Comparison of ENCODE assay signal across 1 cellular context in genomic region chr3:105845488-105845887, GRCh38.
TF ChIP-seq lines count a peak whose summit lies in the region.

No MANE protein-coding gene starts in this region.

TF ChIP-seq in GM12878, 131 proteins besides CTCF, POLR2A, EP300 and RAD21:
- TF ChIP-seq NFXL1 (IDR thresholded peaks at IDR 0.05; ENCODE audit: borderline replicate concordance), result no peak
- no peak for TF ChIP-seq PRDM15 (CRISPR knock-in tag; IDR thresholded peaks at IDR 0.05)
- no peak for TF ChIP-seq CREB1 (IDR thresholded peaks at IDR 0.05; ENCODE audit: low read depth)
- no peak for TF ChIP-seq KAT2A (conservative IDR thresholded peaks at IDR 0.05; ENCODE audit: control insufficient read depth, low read depth, low read length)
- TF ChIP-seq MLLT1 (IDR thresholded peaks at IDR 0.05), result no peak
- TF ChIP-seq RELA (IDR thresholded peaks at IDR 0.05; ENCODE audit: borderline replicate concordance, partially characterized antibody), result no peak
- TF ChIP-seq RB1 (IDR thresholded peaks at IDR 0.05; ENCODE audit: borderline replicate concordance), result no peak
- TF ChIP-seq ZNF592 (IDR thresholded peaks at IDR 0.05), result no peak
- TF ChIP-seq MTA3 (IDR thresholded peaks at IDR 0.05; ENCODE audit: borderline replicate concordance, low read length), result no peak
- no peak for TF ChIP-seq ESRRA (IDR thresholded peaks at IDR 0.05; ENCODE audit: low read length)
- no peak for TF ChIP-seq POLR2AphosphoS2 (IDR thresholded peaks at IDR 0.05; ENCODE audit: low read depth, low read length)
- TF ChIP-seq JUND (IDR thresholded peaks at IDR 0.05; ENCODE audit: low read depth, low read length), result no peak
- TF ChIP-seq ZNF217 (IDR thresholded peaks at IDR 0.05), result no peak
- no peak for TF ChIP-seq LARP7 (IDR thresholded peaks at IDR 0.05)
- no peak for TF ChIP-seq CBFB (IDR thresholded peaks at IDR 0.05; ENCODE audit: low read depth)
- TF ChIP-seq YY1 (IDR thresholded peaks at IDR 0.05; ENCODE audit: low read depth, low read length), result no peak
- no peak for TF ChIP-seq BACH1 (IDR thresholded peaks at IDR 0.05; ENCODE audit: borderline replicate concordance)
